Comparison of ENCODE assay signal across 6 cellular contexts in genomic region chr2:228630786-228631185, GRCh38.
"Had no signal": no experiment of that assay in that cellular context is flagged by ENCODE, and none has a peak within 500 bp of the region (broad histone marks: within the 10 kb centered on the region; RNA-seq: fewer than 3 reads in every experiment).

No MANE protein-coding gene starts in this region.

- DNase-seq: H9, HCEC 1CT, IMR-90, KG1 had no signal

- ATAC-seq: GM23338, K562 had no signal

- H3K4me3 ChIP-seq: GM23338, K562 had no signal

- H3K4me2 ChIP-seq: GM23338 had no signal
